In genomic region chr15:26771168-26771916, GRCh38 we compare ENCODE assay signal across 14 cellular contexts. TPM values are rescaled to one million over a fixed set of nuclear protein-coding genes. Genes with fewer than 3 reads are reported as not detected.
DNase-seq lines count a peak whose midpoint lies in the region; ATAC-seq and TF ChIP-seq lines count a peak whose summit lies in the region.
"Had no signal": no experiment of that assay in that cellular context is flagged by ENCODE, and none has a peak within 500 bp of the region (broad histone marks: within the 10 kb centered on the region; RNA-seq: fewer than 3 reads in every experiment).

No MANE protein-coding gene starts in this region.

- peak in 3 of 4 donors; percentile 29 to 50 (median 44) for ATAC-seq in right lobe of liver
- ATAC-seq in HG03460 (IDR thresholded peaks at IDR 0.05; ENCODE audit: unreplicated experiment), result no peak

- H3K27me3 ChIP-seq in mammary epithelial cell (ENCODE audit: insufficient read depth, low read length) (peaks cover 8% of the 10 kb centered on the region), right lobe of liver (peaks cover 0 to 13% of the 10 kb centered on the region in 2 donors)
- H3K27me3 ChIP-seq: BLaER1 treated with 17β-estradiol and CSF1 and Interleukin-3, amounts not matched to agents 10 nM and 100 nM; SJCRH30 had no signal

- DNase-seq in T47D (ENCODE audit: low read depth in 1 of 2, low spot score in 1 of 2) (peak; percentile 24 to 52), mammary epithelial cell (no peak), ecto neural progenitor cell (ENCODE audit: low spot score) (peak; percentile 90), right lobe of liver (peak in 2 of 3 donors; percentile 24 to 61), GM19240 (ENCODE audit: insufficient read length, low spot score) (no peak), foreskin melanocyte (no peak), KG1 (lab: John Stamatoyannopoulos, UW) (no peak)
- DNase-seq: colonic mucosa; SJCRH30; stimulated activated CD4-positive, alpha-beta T cell treated with anti-CD3 and anti-CD28 coated beads, Interleukin-15, amount 100 ng/mL, for 24 hours had no signal

- dilution Hi-C loops in mammary epithelial cell (cut with HindIII; ENCODE audit: low sequenced_read_pairs), result no loop called here

- CTCF ChIA-PET in mammary epithelial cell (lab: Charles Lee; ENCODE audit: low non-redundant PET), result no interaction called here

- H4K20me1 ChIP-seq in mammary epithelial cell (ENCODE audit: insufficient read depth, low read length), result no peaks in the 10 kb centered on the region
- H4K20me1 ChIP-seq: BLaER1 treated with 17β-estradiol and CSF1 and Interleukin-3, amounts not matched to agents 10 nM and 100 nM had no signal

- no peaks in the 10 kb centered on the region for H3K4me1 ChIP-seq in mammary epithelial cell (ENCODE audit: insufficient read depth, low read length)
- H3K4me1 ChIP-seq in right lobe of liver, result peaks cover 0 to 13% (median 0%) of the 10 kb centered on the region in 4 donors
- H3K4me1 ChIP-seq: BLaER1 treated with 17β-estradiol and CSF1 and Interleukin-3, amounts not matched to agents 10 nM and 100 nM; colonic mucosa had no signal

- H3K9me3 ChIP-seq in mammary epithelial cell (replicated peaks; ENCODE audit: insufficient read depth, low read length), result peaks cover 8% of the 10 kb centered on the region
- H3K9me3 ChIP-seq in right lobe of liver, result no peaks in the 10 kb centered on the region
- H3K9me3 ChIP-seq: colonic mucosa, SJCRH30, tibial nerve had no signal

- no peak overlapping the region for H2AFZ ChIP-seq in mammary epithelial cell (ENCODE audit: low read depth, low read length)

- no peak for TF ChIP-seq CTCF in mammary epithelial cell (conservative IDR thresholded peaks at IDR 0.05 in 1 of 2, IDR thresholded peaks at IDR 0.05 in 1 of 2; ENCODE audit: extremely low read depth in 1 of 2, insufficient read depth in 1 of 2, low read depth in 1 of 2, low read length in 2 of 2)
- TF ChIP-seq CTCF in right lobe of liver (IDR thresholded peaks at IDR 0.05), result no peak

- in situ Hi-C loops in T47D (cut with HindIII; ENCODE audit: low pct_unique_long_range_greater_than_20kb, low sequenced_read_pairs) (no loop called here), mammary epithelial cell (cut with MboI; ENCODE audit: low sequenced_read_pairs in 2 of 2) (no loop called here)

- H3K27ac ChIP-seq in mammary epithelial cell (ENCODE audit: insufficient read depth, low read depth, low read length) (no peak overlapping the region), right lobe of liver (no peak overlapping the region)
- H3K27ac ChIP-seq: BLaER1 treated with 17β-estradiol and CSF1 and Interleukin-3, amounts not matched to agents 10 nM and 100 nM; colonic mucosa; SJCRH30; tibial nerve had no signal

- H3K4me2 ChIP-seq in mammary epithelial cell (ENCODE audit: insufficient read depth, low read depth, low read length), result no peak overlapping the region
- H3K4me2 ChIP-seq: BLaER1 treated with 17β-estradiol and CSF1 and Interleukin-3, amounts not matched to agents 10 nM and 100 nM had no signal

- H3K4me3 ChIP-seq in mammary epithelial cell (replicated peaks in 1 of 3; ENCODE audit: insufficient read depth in 1 of 3, low read depth in 2 of 3, low read length in 3 of 3) (no peak overlapping the region), right lobe of liver (peak overlapping the region in 1 of 3 donors; percentile 7)
- H3K4me3 ChIP-seq: BLaER1 treated with 17β-estradiol and CSF1 and Interleukin-3, amounts not matched to agents 10 nM and 100 nM; SJCRH30 had no signal

- H3K36me3 ChIP-seq in mammary epithelial cell (ENCODE audit: insufficient read depth, low read length), result no peaks in the 10 kb centered on the region
- H3K36me3 ChIP-seq in right lobe of liver, result no peaks in the 10 kb centered on the region
- H3K36me3 ChIP-seq: BLaER1 treated with 17β-estradiol and CSF1 and Interleukin-3, amounts not matched to agents 10 nM and 100 nM; colonic mucosa; SJCRH30; tibial nerve had no signal

- 13% methylated on average over 19 of the region's 29 CpGs for WGBS in mammary epithelial cell (ENCODE audit: low coverage, missing lambda C conversion rate)
- 9% methylated on average over 25 of the region's 29 CpGs for WGBS in right lobe of liver (ENCODE audit: insufficient coverage, low coverage, low lambda C conversion rate, missing lambda C conversion rate)

- intact Hi-C loops in mammary epithelial cell (cut with micrococcal nuclease), result no loop called here
- intact Hi-C loops in right lobe of liver (cut with DNase I), result no loop called here

- H3K9ac ChIP-seq in mammary epithelial cell (ENCODE audit: insufficient read depth, low read length), result no peak overlapping the region
- H3K9ac ChIP-seq: BLaER1 treated with 17β-estradiol and CSF1 and Interleukin-3, amounts not matched to agents 10 nM and 100 nM had no signal

- no peak for TF ChIP-seq POLR2A in right lobe of liver (IDR thresholded peaks at IDR 0.05)

- BruUV-seq in mammary epithelial cell (replicated peaks; lab: Mats Ljungman, UMichigan), result no TSS peak

- H3K79me2 ChIP-seq in mammary epithelial cell (ENCODE audit: insufficient read depth, low read length), result no peaks in the 10 kb centered on the region

RNA-seq across cellular contexts. Expression of gene GABRB3, which starts 1.5 kb away (rescaled TPM):
- total RNA-seq in mammary epithelial cell, result 1 to 10 TPM in 1 of 2 donors, not detected in 1; 1.7 TPM
- polyA plus RNA-seq in mammary epithelial cell, result not detected
- polyA minus RNA-seq in mammary epithelial cell, result not detected
- total RNA-seq in right lobe of liver, result 1 to 10 TPM in 4 of 6 experiments, under 1 TPM in 2; 0.49 to 2.7 (median 1.4) TPM
- total RNA-seq: M059J had no signal

Comparison
In these comparisons a context has a peak if more than half of its experiments do, and no peak if none do; other contexts are left out.
1. DNase-seq: peak in T47D (2 of 2), ecto neural progenitor cell (single experiment) and right lobe of liver (2 of 3); none in mammary epithelial cell (single experiment), GM19240 (single experiment), foreskin melanocyte (single experiment) and KG1 (single experiment).